Comparison of ENCODE assay signal across 1 cellular context in the genomic region with DNA sequence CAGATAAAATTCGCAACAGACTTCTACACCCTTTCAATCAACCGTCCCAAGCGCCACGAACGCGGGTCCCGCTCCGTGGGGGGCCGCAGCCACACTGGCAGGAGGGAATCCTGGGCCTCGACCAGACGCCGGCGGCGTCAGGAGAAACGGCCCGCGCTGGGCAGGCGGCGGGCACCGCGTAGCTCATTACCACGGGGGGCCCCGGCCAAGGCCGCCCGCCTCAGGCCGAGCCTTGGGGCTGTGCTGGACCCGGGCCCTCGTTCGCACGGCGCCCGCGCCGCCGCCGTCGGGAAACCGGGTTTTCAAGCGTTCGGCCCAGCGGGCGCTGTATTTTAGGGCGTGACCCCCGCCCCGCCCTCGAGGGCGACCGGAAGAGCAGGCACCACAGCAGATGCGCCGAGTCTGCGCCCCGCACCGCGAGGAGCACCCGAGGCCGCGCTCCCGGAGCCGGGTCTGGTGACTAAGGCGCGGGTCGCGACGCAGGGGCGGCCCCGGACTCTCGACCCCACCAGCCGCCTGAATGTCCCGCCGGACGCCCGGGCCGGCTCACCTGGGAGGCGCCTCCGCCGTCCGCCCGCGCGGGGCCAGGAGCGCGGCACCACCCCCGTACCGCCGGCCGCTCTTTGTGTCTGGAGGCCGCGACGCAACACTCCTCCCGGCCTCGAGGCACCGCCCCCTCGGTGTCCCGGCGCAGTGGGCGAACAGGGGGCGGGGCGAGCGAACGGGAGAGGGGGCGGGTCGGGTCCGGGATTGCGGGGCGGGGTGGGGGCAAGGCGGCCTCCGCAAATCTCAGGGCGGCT.
A peak's percentile ranks its signal among the peaks of the same experiment; 100 is the strongest.
TF ChIP-seq lines count a peak whose summit lies in the region.

A gene (minus strand): TSS at position 627 of the 800 bp plus-strand sequence. CDS start 58,944 bp downstream, outside the sequence.

TF ChIP-seq in HepG2, 621 proteins besides CTCF, POLR2A, EP300 and RAD21 (continued from another document and continues in another):
- TF ChIP-seq, protein P1, sequence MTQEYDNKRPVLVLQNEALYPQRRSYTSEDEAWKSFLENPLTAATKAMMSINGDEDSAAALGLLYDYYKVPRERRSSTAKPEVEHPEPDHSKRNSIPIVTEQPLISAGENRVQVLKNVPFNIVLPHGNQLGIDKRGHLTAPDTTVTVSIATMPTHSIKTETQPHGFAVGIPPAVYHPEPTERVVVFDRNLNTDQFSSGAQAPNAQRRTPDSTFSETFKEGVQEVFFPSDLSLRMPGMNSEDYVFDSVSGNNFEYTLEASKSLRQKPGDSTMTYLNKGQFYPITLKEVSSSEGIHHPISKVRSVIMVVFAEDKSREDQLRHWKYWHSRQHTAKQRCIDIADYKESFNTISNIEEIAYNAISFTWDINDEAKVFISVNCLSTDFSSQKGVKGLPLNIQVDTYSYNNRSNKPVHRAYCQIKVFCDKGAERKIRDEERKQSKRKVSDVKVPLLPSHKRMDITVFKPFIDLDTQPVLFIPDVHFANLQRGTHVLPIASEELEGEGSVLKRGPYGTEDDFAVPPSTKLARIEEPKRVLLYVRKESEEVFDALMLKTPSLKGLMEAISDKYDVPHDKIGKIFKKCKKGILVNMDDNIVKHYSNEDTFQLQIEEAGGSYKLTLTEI (CRISPR knock-in tag; conservative IDR thresholded peaks at IDR 0.05), result no peak
- TF ChIP-seq SAFB2 (CRISPR knock-in tag; IDR thresholded peaks at IDR 0.05; ENCODE audit: borderline replicate concordance, low read depth), result peak; percentile 67; the same call in 1 of the 2 replicates
- TF ChIP-seq, protein P2, sequence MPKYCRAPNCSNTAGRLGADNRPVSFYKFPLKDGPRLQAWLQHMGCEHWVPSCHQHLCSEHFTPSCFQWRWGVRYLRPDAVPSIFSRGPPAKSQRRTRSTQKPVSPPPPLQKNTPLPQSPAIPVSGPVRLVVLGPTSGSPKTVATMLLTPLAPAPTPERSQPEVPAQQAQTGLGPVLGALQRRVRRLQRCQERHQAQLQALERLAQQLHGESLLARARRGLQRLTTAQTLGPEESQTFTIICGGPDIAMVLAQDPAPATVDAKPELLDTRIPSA (CRISPR knock-in tag; IDR thresholded peaks at IDR 0.05; ENCODE audit: borderline replicate concordance), result no peak; the same call in 1 of the 2 replicates
- TF ChIP-seq MTF2 (CRISPR knock-in tag; IDR thresholded peaks at IDR 0.05; ENCODE audit: borderline replicate concordance), result peak; percentile 80; the same call in 1 of the 2 replicates
- TF ChIP-seq RBM39 (IDR thresholded peaks at IDR 0.05; ENCODE audit: low read depth, low read length, poor library complexity, severe bottlenecking), result peak; percentile 94
- peak; percentile 52 for TF ChIP-seq YY1 (IDR thresholded peaks at IDR 0.05; ENCODE audit: insufficient read depth, insufficient replicate concordance, low read depth, low read length)
- TF ChIP-seq, protein P3, sequence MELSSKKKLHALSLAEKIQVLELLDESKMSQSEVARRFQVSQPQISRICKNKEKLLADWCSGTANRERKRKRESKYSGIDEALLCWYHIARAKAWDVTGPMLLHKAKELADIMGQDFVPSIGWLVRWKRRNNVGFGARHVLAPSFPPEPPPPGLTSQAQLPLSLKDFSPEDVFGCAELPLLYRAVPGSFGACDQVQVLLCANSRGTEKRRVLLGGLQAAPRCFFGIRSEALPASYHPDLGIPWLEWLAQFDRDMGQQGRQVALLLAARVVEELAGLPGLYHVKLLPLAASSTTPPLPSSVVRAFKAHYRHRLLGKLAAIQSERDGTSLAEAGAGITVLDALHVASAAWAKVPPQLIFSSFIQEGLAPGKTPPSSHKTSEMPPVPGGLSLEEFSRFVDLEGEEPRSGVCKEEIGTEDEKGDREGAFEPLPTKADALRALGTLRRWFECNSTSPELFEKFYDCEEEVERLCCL (CRISPR knock-in tag; IDR thresholded peaks at IDR 0.05; ENCODE audit: borderline replicate concordance), result no peak
- TF ChIP-seq, protein P4, sequence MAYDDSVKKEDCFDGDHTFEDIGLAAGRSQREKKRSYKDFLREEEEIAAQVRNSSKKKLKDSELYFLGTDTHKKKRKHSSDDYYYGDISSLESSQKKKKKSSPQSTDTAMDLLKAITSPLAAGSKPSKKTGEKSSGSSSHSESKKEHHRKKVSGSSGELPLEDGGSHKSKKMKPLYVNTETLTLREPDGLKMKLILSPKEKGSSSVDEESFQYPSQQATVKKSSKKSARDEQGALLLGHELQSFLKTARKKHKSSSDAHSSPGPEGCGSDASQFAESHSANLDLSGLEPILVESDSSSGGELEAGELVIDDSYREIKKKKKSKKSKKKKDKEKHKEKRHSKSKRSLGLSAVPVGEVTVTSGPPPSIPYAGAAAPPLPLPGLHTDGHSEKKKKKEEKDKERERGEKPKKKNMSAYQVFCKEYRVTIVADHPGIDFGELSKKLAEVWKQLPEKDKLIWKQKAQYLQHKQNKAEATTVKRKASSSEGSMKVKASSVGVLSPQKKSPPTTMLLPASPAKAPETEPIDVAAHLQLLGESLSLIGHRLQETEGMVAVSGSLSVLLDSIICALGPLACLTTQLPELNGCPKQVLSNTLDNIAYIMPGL (CRISPR knock-in tag; IDR thresholded peaks at IDR 0.05; ENCODE audit: borderline replicate concordance in 1 of 2, low read depth in 1 of 2), result peak in 1 of 2 experiments; percentile 86; a peak in 2 of 4 replicates
- TF ChIP-seq HOXA7 (CRISPR knock-in tag; IDR thresholded peaks at IDR 0.05), result no peak
- TF ChIP-seq MEIS2 (CRISPR knock-in tag; IDR thresholded peaks at IDR 0.05), result peak; percentile 93
- no peak for TF ChIP-seq ZNF572 (CRISPR knock-in tag; IDR thresholded peaks at IDR 0.05)
- TF ChIP-seq AKAP8 (CRISPR knock-in tag; IDR thresholded peaks at IDR 0.05), result peak; percentile 81; the same call in 1 of the 2 replicates
- no peak for TF ChIP-seq ZNF496 (CRISPR knock-in tag; IDR thresholded peaks at IDR 0.05; ENCODE audit: insufficient replicate concordance)
- TF ChIP-seq ZNF256 (CRISPR knock-in tag; conservative IDR thresholded peaks at IDR 0.05), result peak; percentile 73; the same call in 1 of the 2 replicates
- TF ChIP-seq ZNF33B (CRISPR knock-in tag; IDR thresholded peaks at IDR 0.05), result peak; percentile 63; the same call in 1 of the 2 replicates
- TF ChIP-seq, protein P5, sequence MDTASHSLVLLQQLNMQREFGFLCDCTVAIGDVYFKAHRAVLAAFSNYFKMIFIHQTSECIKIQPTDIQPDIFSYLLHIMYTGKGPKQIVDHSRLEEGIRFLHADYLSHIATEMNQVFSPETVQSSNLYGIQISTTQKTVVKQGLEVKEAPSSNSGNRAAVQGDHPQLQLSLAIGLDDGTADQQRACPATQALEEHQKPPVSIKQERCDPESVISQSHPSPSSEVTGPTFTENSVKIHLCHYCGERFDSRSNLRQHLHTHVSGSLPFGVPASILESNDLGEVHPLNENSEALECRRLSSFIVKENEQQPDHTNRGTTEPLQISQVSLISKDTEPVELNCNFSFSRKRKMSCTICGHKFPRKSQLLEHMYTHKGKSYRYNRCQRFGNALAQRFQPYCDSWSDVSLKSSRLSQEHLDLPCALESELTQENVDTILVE (CRISPR knock-in tag; IDR thresholded peaks at IDR 0.05), result peak; percentile 70; the same call in 1 of the 2 replicates
- TF ChIP-seq ZSCAN25 (CRISPR knock-in tag; IDR thresholded peaks at IDR 0.05), result no peak; the same call in none of the 2 replicates
- no peak for TF ChIP-seq MBNL3 (CRISPR knock-in tag; conservative IDR thresholded peaks at IDR 0.05)
- TF ChIP-seq ZNF766 (CRISPR knock-in tag; IDR thresholded peaks at IDR 0.05; ENCODE audit: borderline replicate concordance), result peak; percentile 89
- peak; percentile 53; the same call in 1 of the 2 replicates for TF ChIP-seq TARDBP (CRISPR knock-in tag; IDR thresholded peaks at IDR 0.05)
- TF ChIP-seq ZNF672 (CRISPR knock-in tag; IDR thresholded peaks at IDR 0.05), result no peak
- no peak; the same call in 1 of the 2 replicates for TF ChIP-seq NCOR1 (IDR thresholded peaks at IDR 0.05; ENCODE audit: borderline replicate concordance, low read length)
- TF ChIP-seq MATR3 (CRISPR knock-in tag; IDR thresholded peaks at IDR 0.05), result no peak
- TF ChIP-seq, protein P6, sequence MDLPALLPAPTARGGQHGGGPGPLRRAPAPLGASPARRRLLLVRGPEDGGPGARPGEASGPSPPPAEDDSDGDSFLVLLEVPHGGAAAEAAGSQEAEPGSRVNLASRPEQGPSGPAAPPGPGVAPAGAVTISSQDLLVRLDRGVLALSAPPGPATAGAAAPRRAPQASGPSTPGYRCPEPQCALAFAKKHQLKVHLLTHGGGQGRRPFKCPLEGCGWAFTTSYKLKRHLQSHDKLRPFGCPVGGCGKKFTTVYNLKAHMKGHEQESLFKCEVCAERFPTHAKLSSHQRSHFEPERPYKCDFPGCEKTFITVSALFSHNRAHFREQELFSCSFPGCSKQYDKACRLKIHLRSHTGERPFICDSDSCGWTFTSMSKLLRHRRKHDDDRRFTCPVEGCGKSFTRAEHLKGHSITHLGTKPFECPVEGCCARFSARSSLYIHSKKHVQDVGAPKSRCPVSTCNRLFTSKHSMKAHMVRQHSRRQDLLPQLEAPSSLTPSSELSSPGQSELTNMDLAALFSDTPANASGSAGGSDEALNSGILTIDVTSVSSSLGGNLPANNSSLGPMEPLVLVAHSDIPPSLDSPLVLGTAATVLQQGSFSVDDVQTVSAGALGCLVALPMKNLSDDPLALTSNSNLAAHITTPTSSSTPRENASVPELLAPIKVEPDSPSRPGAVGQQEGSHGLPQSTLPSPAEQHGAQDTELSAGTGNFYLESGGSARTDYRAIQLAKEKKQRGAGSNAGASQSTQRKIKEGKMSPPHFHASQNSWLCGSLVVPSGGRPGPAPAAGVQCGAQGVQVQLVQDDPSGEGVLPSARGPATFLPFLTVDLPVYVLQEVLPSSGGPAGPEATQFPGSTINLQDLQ (CRISPR knock-in tag; IDR thresholded peaks at IDR 0.05), result no peak; the same call in 1 of the 2 replicates
- TF ChIP-seq EED (CRISPR knock-in tag; IDR thresholded peaks at IDR 0.05), result peak; percentile 97
- TF ChIP-seq KLF6 (CRISPR knock-in tag; IDR thresholded peaks at IDR 0.05), result peak; percentile 89
- TF ChIP-seq U2AF2 (IDR thresholded peaks at IDR 0.05; ENCODE audit: low read depth, low read length), result no peak
- peak; percentile 81; the same call in 1 of the 2 replicates for TF ChIP-seq HOXA5 (CRISPR knock-in tag; IDR thresholded peaks at IDR 0.05)
- TF ChIP-seq ZNF782 (CRISPR knock-in tag; IDR thresholded peaks at IDR 0.05; ENCODE audit: borderline replicate concordance), result no peak
- peak; percentile 78 for TF ChIP-seq ZNF329 (CRISPR knock-in tag; IDR thresholded peaks at IDR 0.05; ENCODE audit: low read depth)
- TF ChIP-seq ZNF552 (CRISPR knock-in tag; IDR thresholded peaks at IDR 0.05; ENCODE audit: borderline replicate concordance), result peak; percentile 7; the same call in 1 of the 2 replicates
- peak; percentile 94 for TF ChIP-seq ZNF501 (CRISPR knock-in tag; IDR thresholded peaks at IDR 0.05)
- TF ChIP-seq, protein P7, sequence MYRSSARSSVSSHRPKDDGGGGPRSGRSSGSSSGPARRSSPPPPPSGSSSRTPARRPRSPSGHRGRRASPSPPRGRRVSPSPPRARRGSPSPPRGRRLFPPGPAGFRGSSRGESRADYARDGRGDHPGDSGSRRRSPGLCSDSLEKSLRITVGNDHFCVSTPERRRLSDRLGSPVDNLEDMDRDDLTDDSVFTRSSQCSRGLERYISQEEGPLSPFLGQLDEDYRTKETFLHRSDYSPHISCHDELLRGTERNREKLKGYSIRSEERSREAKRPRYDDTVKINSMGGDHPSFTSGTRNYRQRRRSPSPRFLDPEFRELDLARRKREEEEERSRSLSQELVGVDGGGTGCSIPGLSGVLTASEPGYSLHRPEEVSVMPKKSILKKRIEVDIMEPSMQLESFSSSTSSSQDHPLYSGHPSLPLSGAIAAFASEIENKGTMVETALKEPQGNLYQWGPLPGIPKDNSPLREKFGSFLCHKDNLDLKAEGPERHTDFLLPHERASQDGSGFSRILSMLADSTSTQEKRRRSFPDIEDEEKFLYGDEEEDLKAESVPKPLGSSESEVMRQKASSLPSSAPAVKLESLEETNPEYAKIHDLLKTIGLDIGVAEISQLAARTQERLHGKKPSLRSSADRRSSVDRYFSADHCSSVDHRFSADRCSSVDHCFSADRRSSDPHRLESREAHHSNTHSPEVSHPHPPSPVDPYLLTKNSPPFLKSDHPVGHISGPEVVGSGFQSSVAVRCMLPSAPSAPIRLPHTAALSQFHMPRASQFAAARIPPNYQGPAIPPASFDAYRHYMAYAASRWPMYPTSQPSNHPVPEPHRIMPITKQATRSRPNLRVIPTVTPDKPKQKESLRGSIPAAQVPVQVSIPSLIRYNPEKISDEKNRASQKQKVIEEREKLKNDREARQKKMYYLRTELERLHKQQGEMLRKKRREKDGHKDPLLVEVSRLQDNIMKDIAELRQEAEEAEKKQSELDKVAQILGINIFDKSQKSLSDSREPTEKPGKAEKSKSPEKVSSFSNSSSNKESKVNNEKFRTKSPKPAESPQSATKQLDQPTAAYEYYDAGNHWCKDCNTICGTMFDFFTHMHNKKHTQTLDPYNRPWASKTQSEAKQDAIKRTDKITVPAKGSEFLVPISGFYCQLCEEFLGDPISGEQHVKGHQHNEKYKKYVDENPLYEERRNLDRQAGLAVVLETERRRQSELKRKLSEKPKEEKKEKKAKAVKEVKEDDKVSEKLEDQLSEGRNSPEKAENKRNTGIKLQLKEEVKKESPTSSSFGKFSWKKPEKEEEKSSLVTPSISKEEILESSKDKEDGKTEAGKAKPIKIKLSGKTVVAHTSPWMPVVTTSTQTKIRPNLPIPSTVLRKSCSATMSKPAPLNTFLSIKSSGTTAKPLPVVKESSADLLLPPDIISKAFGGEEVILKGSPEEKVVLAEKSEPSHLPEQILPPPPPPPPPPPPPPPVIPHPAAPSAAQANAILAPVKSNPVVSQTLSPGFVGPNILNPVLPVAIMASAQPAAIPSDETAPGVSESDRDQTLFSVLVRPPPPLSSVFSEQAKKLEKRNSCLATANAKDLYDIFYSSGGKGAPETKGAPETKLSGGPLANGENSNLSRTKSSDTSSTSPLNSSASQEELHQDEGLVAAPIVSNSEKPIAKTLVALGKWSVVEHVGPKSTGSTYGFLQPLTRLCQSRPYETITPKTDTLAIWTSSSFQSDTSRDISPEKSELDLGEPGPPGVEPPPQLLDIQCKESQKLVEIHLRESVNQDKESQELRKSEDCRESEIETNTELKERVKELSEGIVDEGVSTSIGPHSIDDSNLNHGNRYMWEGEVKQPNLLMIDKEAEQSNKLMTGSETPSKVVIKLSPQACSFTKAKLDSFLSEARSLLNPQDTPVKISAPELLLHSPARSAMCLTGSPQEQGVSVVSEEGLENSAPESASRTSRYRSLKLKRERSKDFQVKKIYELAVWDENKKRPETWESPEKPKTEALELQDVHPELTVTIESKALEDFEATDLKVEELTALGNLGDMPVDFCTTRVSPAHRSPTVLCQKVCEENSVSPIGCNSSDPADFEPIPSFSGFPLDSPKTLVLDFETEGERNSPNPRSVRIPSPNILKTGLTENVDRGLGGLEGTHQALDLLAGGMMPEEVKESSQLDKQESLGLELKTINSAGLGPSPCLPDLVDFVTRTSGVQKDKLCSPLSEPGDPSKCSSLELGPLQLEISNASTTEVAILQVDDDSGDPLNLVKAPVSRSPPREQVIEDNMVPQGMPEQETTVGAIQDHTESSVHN (CRISPR knock-in tag; IDR thresholded peaks at IDR 0.05), result peak; percentile 50; the same call in 1 of the 2 replicates
